Comparison of ENCODE assay signal across 15 cellular contexts in genomic region chr3:134085034-134085775, GRCh38. TPM values are rescaled to one million over a fixed set of nuclear protein-coding genes. Genes with fewer than 3 reads are reported as not detected.
"Had no signal": no experiment of that assay in that cellular context is flagged by ENCODE, and none has a peak within 500 bp of the region (broad histone marks: within the 10 kb centered on the region; RNA-seq: fewer than 3 reads in every experiment).

No MANE protein-coding gene starts in this region.

- H3K4me1 Mint-ChIP-seq: activated naive CD8-positive, alpha-beta T cell treated with anti-CD3 and anti-CD28 coated beads, Interleukin-2, amount 50 U/mL, for 24 hours; immature natural killer cell; memory B cell; nephron had no signal

- H3K36me3 ChIP-seq: ascending aorta, suprapubic skin, upper lobe of left lung had no signal

- H3K4me3 ChIP-seq: ascending aorta, suprapubic skin, upper lobe of left lung had no signal

- H3K9me3 ChIP-seq: suprapubic skin had no signal

- H3K27ac ChIP-seq: ascending aorta, suprapubic skin, upper lobe of left lung had no signal

- H3K4me3 Mint-ChIP-seq: activated naive CD8-positive, alpha-beta T cell treated with anti-CD3 and anti-CD28 coated beads, Interleukin-2, amount 50 U/mL, for 24 hours; immature natural killer cell; memory B cell; nephron had no signal

- ATAC-seq: activated naive CD8-positive, alpha-beta T cell treated with anti-CD3 and anti-CD28 coated beads, Interleukin-2, amount 50 U/mL, for 24 hours; stimulated activated naive CD8-positive, alpha-beta T cell treated with anti-CD3 and anti-CD28 coated beads, Interleukin-15, Interleukin-2, amounts not matched to agents 100 U/mL and 50 U/mL, for 24 hours had no signal

- H3K4me1 ChIP-seq: ascending aorta, suprapubic skin, upper lobe of left lung had no signal

- H3K27me3 Mint-ChIP-seq: activated naive CD8-positive, alpha-beta T cell treated with anti-CD3 and anti-CD28 coated beads, Interleukin-2, amount 50 U/mL, for 24 hours had no signal

- H3K27ac Mint-ChIP-seq: activated naive CD8-positive, alpha-beta T cell treated with anti-CD3 and anti-CD28 coated beads, Interleukin-2, amount 50 U/mL, for 24 hours; immature natural killer cell; memory B cell; nephron had no signal

- H3K36me3 Mint-ChIP-seq: immature natural killer cell, memory B cell had no signal

- H3K27me3 ChIP-seq: ascending aorta, suprapubic skin, upper lobe of left lung had no signal

- DNase-seq: activated CD4-positive, alpha-beta T cell treated with anti-CD3 and anti-CD28 coated beads, Interleukin-2, amount 50 U/mL, for 48 hours; activated CD4-positive, CD25-positive, alpha-beta regulatory T cell treated with anti-CD3 and anti-CD28 coated beads, Interleukin-2, amount 50 U/mL, for 72 hours; activated naive CD4-positive, alpha-beta T cell; activated naive CD8-positive, alpha-beta T cell treated with anti-CD3 and anti-CD28 coated beads, Interleukin-2, amount 50 U/mL, for 24 hours; activated T-cell treated with anti-CD3 and anti-CD28 coated beads, Interleukin-2, amount 50 U/mL, for 48 hours; immature natural killer cell; stimulated activated CD4-positive, alpha-beta T cell treated with anti-CD3 and anti-CD28 coated beads, Interleukin-4, amount 100 ng/mL, for 1 hour; stimulated activated CD8-positive, alpha-beta memory T cell treated with anti-CD3 and anti-CD28 coated beads, Interleukin-4, amount 100 ng/mL, for 48 hours; stimulated activated naive CD8-positive, alpha-beta T cell treated with anti-CD3 and anti-CD28 coated beads, Interleukin-15, Interleukin-2, amounts not matched to agents 100 U/mL and 50 U/mL, for 24 hours; SW 1271; upper lobe of left lung had no signal

RNA-seq across cellular contexts. Expression of gene SLCO2A1, which starts 55.5 kb away (rescaled TPM):
- polyA plus RNA-seq: immature natural killer cell had no signal
